ENCODE assay signal across 8 cellular contexts in genomic region chr10:30510184-30510931, GRCh38.
A peak's percentile ranks its signal among the peaks of the same experiment; 100 is the strongest.
DNase-seq lines count a peak whose midpoint lies in the region; ATAC-seq, FAIRE-seq and TF ChIP-seq lines count a peak whose summit lies in the region.

No MANE protein-coding gene starts in this region.

- H3K36me3 ChIP-seq in PC-9 (ENCODE audit: low read depth): no peaks in the 10 kb centered on the region
- no peaks in the 10 kb centered on the region for H3K36me3 ChIP-seq in thoracic aorta
- no peaks in the 10 kb centered on the region for H3K36me3 ChIP-seq in kidney (ENCODE audit: control insufficient read depth in 1 of 2, insufficient read depth in 2 of 2, low read length in 2 of 2)

- DNase-seq in activated T-cell treated with anti-CD3 and anti-CD28 coated beads for 24 hours (ENCODE audit: low read depth) (peak; percentile 20), PC-9 (peak; percentile 43 to 46), fibroblast of gingiva (ENCODE audit: low read depth) (peak; percentile 70), thoracic aorta (ENCODE audit: low spot score) (peak; percentile 57), kidney (no peak), SHP77 (lab: John Stamatoyannopoulos, UW) (no peak)
- DNase-seq in activated T-cell treated with anti-CD3 and anti-CD28 coated beads, Interleukin-2, amount 50 U/mL, for 1 hour: no peak

- H4K20me1 ChIP-seq in PC-9 (ENCODE audit: insufficient read depth): no peaks in the 10 kb centered on the region

- H3K79me2 ChIP-seq in PC-9 (ENCODE audit: low read depth): no peaks in the 10 kb centered on the region

- H3K27ac ChIP-seq in PC-9: no peak overlapping the region
- peak overlapping the region in 1 of 2 donors; percentile 39 for H3K27ac ChIP-seq in thoracic aorta
- H3K27ac ChIP-seq in kidney (ENCODE audit: low read depth in 2 of 2, low read length in 2 of 2): no peak overlapping the region

- intact Hi-C loops in PC-9 (cut with micrococcal nuclease; ENCODE audit: unreplicated experiment) (no loop called here), kidney (cut with DNase I) (no loop called here)

- CTCF ChIA-PET in PC-9 (lab: Charles Lee): no interaction called here

- no peak; the same call in 1 of the 2 replicates for TF ChIP-seq CTCF in PC-9 (conservative IDR thresholded peaks at IDR 0.05)
- TF ChIP-seq CTCF in thoracic aorta (IDR thresholded peaks at IDR 0.05): peak; percentile 26
- TF ChIP-seq CTCF in kidney (IDR thresholded peaks at IDR 0.05; ENCODE audit: borderline replicate concordance, extremely low read depth, insufficient read depth): no peak

- H3K9me3 ChIP-seq in PC-9 (ENCODE audit: insufficient read depth, low read depth) (no peaks in the 10 kb centered on the region), thoracic aorta (no peaks in the 10 kb centered on the region), kidney (ENCODE audit: control insufficient read depth in 1 of 2, low read length in 2 of 2) (no peaks in the 10 kb centered on the region)

- no peak overlapping the region for H2AFZ ChIP-seq in PC-9

- BruUV-seq in PC-9 (replicated peaks; lab: Mats Ljungman, UMichigan): no TSS peak

- H3F3A ChIP-seq in PC-9 (ENCODE audit: insufficient read depth, low read depth): peaks cover 3% of the 10 kb centered on the region; the same call in 1 of the 2 replicates

- POLR2A ChIA-PET in PC-9 (lab: Charles Lee; ENCODE audit: unreplicated experiment): interaction anchor here (0.5 kb wide), 1 partner anchor 1553 kb away, joined by 5 read pairs; no protein-coding TSS in a partner anchor

- no peaks in the 10 kb centered on the region for H3K27me3 ChIP-seq in PC-9 (ENCODE audit: insufficient read depth, low read depth)
- H3K27me3 ChIP-seq in thoracic aorta (replicated peaks; ENCODE audit: insufficient read depth): no peaks in the 10 kb centered on the region

- peaks cover 11% of the 10 kb centered on the region for H3K4me1 ChIP-seq in PC-9 (replicated peaks; ENCODE audit: insufficient read depth)
- peaks cover 8 to 16% of the 10 kb centered on the region in 2 donors for H3K4me1 ChIP-seq in thoracic aorta (ENCODE audit: control insufficient read depth in 1 of 2, low read depth in 2 of 2)
- no peaks in the 10 kb centered on the region for H3K4me1 ChIP-seq in kidney (ENCODE audit: control insufficient read depth in 1 of 2, insufficient read depth in 1 of 2, low read depth in 1 of 2, low read length in 2 of 2)

- no peak for FAIRE-seq in kidney (lab: Jason Lieb, UNC)

- H3K4me2 ChIP-seq in PC-9: peak overlapping the region; percentile 21; the same call in 1 of the 2 replicates

- peak; percentile 88 for ATAC-seq in HG02642 (IDR thresholded peaks at IDR 0.05; ENCODE audit: poor library complexity, unreplicated experiment)
- ATAC-seq in thoracic aorta (ENCODE audit: insufficient number of reproducible peaks, low FRiP score, low read depth): peak; percentile 46

- no peak overlapping the region for H3K9ac ChIP-seq in kidney (ENCODE audit: low read length in 2 of 2)

- H3K9me2 ChIP-seq in PC-9 (ENCODE audit: insufficient read depth): no peaks in the 10 kb centered on the region

- H3K4me3 ChIP-seq in PC-9 (no peak overlapping the region), thoracic aorta (no peak overlapping the region), kidney (ENCODE audit: low read length in 2 of 2) (no peak overlapping the region)

Comparison
In these comparisons a context has a peak if more than half of its experiments do, and no peak if none do; other contexts are left out.
1. DNase-seq: peak in activated T-cell treated with anti-CD3 and anti-CD28 coated beads for 24 hours (single experiment), PC-9 (2 of 2), fibroblast of gingiva (single experiment) and thoracic aorta (single experiment); none in activated T-cell treated with anti-CD3 and anti-CD28 coated beads, Interleukin-2, amount 50 U/mL, for 1 hour (single experiment), kidney (single experiment) and SHP77 (0 of 2).